Comparison of ENCODE assay signal across 8 cellular contexts in genomic region chr2:176269319-176270099, GRCh38. TPM values are rescaled to one million over a fixed set of nuclear protein-coding genes. Genes with fewer than 3 reads are reported as not detected.
DNase-seq lines count a peak whose midpoint lies in the region; ATAC-seq and TF ChIP-seq lines count a peak whose summit lies in the region.

Gene MTX2 (plus strand): TSS chr2:176269442. CDS start chr2:176269630, 188 bp downstream.

- peak within 1 kb of the TSS; percentile 77 for H3K27ac ChIP-seq in layer of hippocampus (ENCODE audit: low read depth, low read length)

- H3K4me3 Mint-ChIP-seq in chondrocyte (ENCODE audit: unreplicated experiment) = peak within 1 kb of the TSS; percentile 97

- TF ChIP-seq CTCF in chondrocyte (IDR thresholded peaks at IDR 0.05) = peak; percentile 55

- H3K27me3 Mint-ChIP-seq in chondrocyte (ENCODE audit: low read depth) = peaks cover 6% of the 10 kb centered on the region

- H3K4me1 Mint-ChIP-seq in chondrocyte (ENCODE audit: low read depth) = peaks cover 17% of the 10 kb centered on the region

- ATAC-seq in GM19035 (IDR thresholded peaks at IDR 0.05; ENCODE audit: unreplicated experiment) (peak; percentile 95), HG03342 (IDR thresholded peaks at IDR 0.05; ENCODE audit: unreplicated experiment) (peak; percentile 96)

- H3K9me3 Mint-ChIP-seq in chondrocyte (ENCODE audit: low read depth) = no peaks in the 10 kb centered on the region

- H3K27ac Mint-ChIP-seq in chondrocyte (ENCODE audit: unreplicated experiment) = peak within 1 kb of the TSS; percentile 92

- no peaks in the 10 kb centered on the region for H3K27me3 ChIP-seq in layer of hippocampus (ENCODE audit: control insufficient read depth, insufficient read depth, low read length)

- no peaks in the 10 kb centered on the region for H3K36me3 Mint-ChIP-seq in chondrocyte (ENCODE audit: low read depth)

- peak; percentile 75 for DNase-seq in Ammon's horn (ENCODE audit: low spot score)
- DNase-seq in NCI-H460 (ENCODE audit: extremely low read depth, low read depth) = peak; percentile 52
- DNase-seq in activated CD4-positive, alpha-beta T cell treated with anti-CD3 and anti-CD28 coated beads for 24 hours (ENCODE audit: low read depth in 2 of 2) = peak; percentile 57 to 65
- no peak for DNase-seq in chondrocyte (ENCODE audit: low spot score)
- DNase-seq in stimulated activated CD4-positive, alpha-beta T cell treated with anti-CD3 and anti-CD28 coated beads, Interleukin-1b, Interleukin-23, amount 100 ng/mL, for 48 hours = peak; percentile 67

RNA-seq across cellular contexts. Expression of gene MTX2, which starts in this region (rescaled TPM):
- 39.5 and 44.1 TPM in 2 replicates for total RNA-seq in NCI-H460 (2014; rRNA removed; shearing (Covaris generic))
- polyA plus RNA-seq in NCI-H460 (2014; cell fraction: nucleus; rRNA removed) = 43.0 and 46.7 TPM in 2 replicates
- 19.4 to 21.3 TPM (median 19.5 TPM) in 3 replicates for total RNA-seq in chondrocyte
